Comparison of ENCODE assay signal across 24 cellular contexts in genomic region chr20:51454250-51454865, GRCh38.
"Had no signal": no experiment of that assay in that cellular context is flagged by ENCODE, and none has a peak within 500 bp of the region (broad histone marks: within the 10 kb centered on the region; RNA-seq: fewer than 3 reads in every experiment).

No MANE protein-coding gene starts in this region.

- DNase-seq: activated CD4-positive, alpha-beta T cell treated with anti-CD3 and anti-CD28 coated beads, Interleukin-2, amount 50 U/mL, for 1 hour; activated CD4-positive, CD25-positive, alpha-beta regulatory T cell treated with anti-CD3 and anti-CD28 coated beads, Interleukin-2, amount 50 U/mL, for 72 hours; activated CD8-positive, alpha-beta memory T cell treated with anti-CD3 and anti-CD28 coated beads for 24 hours; activated CD8-positive, alpha-beta memory T cell treated with anti-CD3 and anti-CD28 coated beads, Interleukin-2, amount 50 U/mL, for 4 hours; activated naive CD4-positive, alpha-beta T cell treated with anti-CD3 and anti-CD28 coated beads, Interleukin-2, amount 10 ng/mL, durations not matched to agents 7 days and 5 days; activated T-cell treated with anti-CD3 and anti-CD28 coated beads, Interleukin-2, amount 50 U/mL, for 4 hours; endodermal cell; foreskin melanocyte; heart right ventricle; midbrain; naive thymus-derived CD4-positive, alpha-beta T cell; posterior cingulate gyrus; right cardiac atrium; stimulated activated CD4-positive, alpha-beta T cell treated with anti-CD3 and anti-CD28 coated beads, Interleukin-2, amount 100 ng/mL, for 48 hours; stimulated activated naive CD8-positive, alpha-beta T cell treated with anti-CD3 and anti-CD28 coated beads, Interleukin-15, Interleukin-2, amounts not matched to agents 100 U/mL and 50 U/mL, for 24 hours; T-helper 17 cell; T1000; testis; transverse colon had no signal

- H3K27ac Mint-ChIP-seq: activated naive CD4-positive, alpha-beta T cell treated with anti-CD3 and anti-CD28 coated beads, Interleukin-2, amount 10 ng/mL, durations not matched to agents 7 days and 5 days; dendritic cell treated with granulocyte-macrophage colony-stimulating factor and Interleukin-4, amounts not matched to agents 40 ng/mL and 50 ng/mL, for 4 days; endodermal cell; neural progenitor cell had no signal

- H3K27me3 ChIP-seq: esophagus muscularis mucosa, heart right ventricle, neural progenitor cell, testis, transverse colon had no signal

- H3K36me3 ChIP-seq: neural progenitor cell, transverse colon had no signal

- H3K9me3 ChIP-seq: esophagus muscularis mucosa, heart right ventricle, testis, transverse colon had no signal

- H3K27ac ChIP-seq: heart right ventricle, neural progenitor cell, testis, transverse colon had no signal

- H3K4me3 ChIP-seq: esophagus muscularis mucosa, heart right ventricle, neural progenitor cell, testis, transverse colon had no signal

- H3K9me3 Mint-ChIP-seq: activated T-cell treated with anti-CD3 and anti-CD28 coated beads, Interleukin-2, amount 50 U/mL, for 4 hours; central memory CD8-positive, alpha-beta T cell; dendritic cell treated with granulocyte-macrophage colony-stimulating factor and Interleukin-4, amounts not matched to agents 40 ng/mL and 50 ng/mL, for 4 days; naive thymus-derived CD4-positive, alpha-beta T cell had no signal

- H3K36me3 Mint-ChIP-seq: neural progenitor cell had no signal

- ATAC-seq: heart right ventricle; naive thymus-derived CD4-positive, alpha-beta T cell; right cardiac atrium; SK-N-SH treated with all-trans-retinoic acid at 6 μM for 48 hours; stimulated activated naive CD8-positive, alpha-beta T cell treated with anti-CD3 and anti-CD28 coated beads, Interleukin-15, Interleukin-2, amounts not matched to agents 100 U/mL and 50 U/mL, for 24 hours; T-helper 17 cell had no signal

- H3K4me3 Mint-ChIP-seq: activated naive CD4-positive, alpha-beta T cell treated with anti-CD3 and anti-CD28 coated beads, Interleukin-2, amount 10 ng/mL, durations not matched to agents 7 days and 5 days; activated T-cell treated with anti-CD3 and anti-CD28 coated beads, Interleukin-2, amount 50 U/mL, for 4 hours; central memory CD8-positive, alpha-beta T cell; dendritic cell treated with granulocyte-macrophage colony-stimulating factor and Interleukin-4, amounts not matched to agents 40 ng/mL and 50 ng/mL, for 4 days; endodermal cell; naive thymus-derived CD4-positive, alpha-beta T cell; neural progenitor cell; T-helper 17 cell had no signal

- H3K27me3 Mint-ChIP-seq: activated naive CD4-positive, alpha-beta T cell treated with anti-CD3 and anti-CD28 coated beads, Interleukin-2, amount 10 ng/mL, durations not matched to agents 7 days and 5 days; central memory CD8-positive, alpha-beta T cell; naive thymus-derived CD4-positive, alpha-beta T cell; T-helper 17 cell had no signal
